ENCODE assay signal across 14 cellular contexts in genomic region chr5:163566678-163567077, GRCh38.
A peak's percentile ranks its signal among the peaks of the same experiment; 100 is the strongest.
DNase-seq lines count a peak whose midpoint lies in the region; ATAC-seq, FAIRE-seq and TF ChIP-seq lines count a peak whose summit lies in the region.
"Had no signal": no experiment of that assay in that cellular context is flagged by ENCODE, and none has a peak within 500 bp of the region (broad histone marks: within the 10 kb centered on the region; RNA-seq: fewer than 3 reads in every experiment).

No MANE protein-coding gene starts in this region.

- H3K27ac ChIP-seq in H1 (ENCODE audit: low read depth, low read length) = no peak overlapping the region
- H3K27ac ChIP-seq: esophagus squamous epithelium, left lung had no signal

- no peak overlapping the region for H3K4me3 ChIP-seq in Loucy (ENCODE audit: low read length, poor library complexity, severe bottlenecking)
- H3K4me3 ChIP-seq in H1 (ENCODE audit: extremely low read depth in 1 of 4, insufficient read depth in 2 of 4, low read depth in 3 of 4, low read length in 4 of 4) = peak overlapping the region in 1 of 4 experiments; percentile 57; a peak in 2 of 8 replicates

- H2BK15ac ChIP-seq in H1 (ENCODE audit: low read length) = no peak overlapping the region

- H2BK5ac ChIP-seq in H1 (ENCODE audit: low read depth, low read length) = no peak overlapping the region

- H3F3A ChIP-seq in Loucy (ENCODE audit: low read depth) = no peaks in the 10 kb centered on the region

- TF ChIP-seq POLR2A in H1 (IDR thresholded peaks at IDR 0.05; ENCODE audit: control extremely low read depth in 1 of 2, low read depth in 2 of 2, low read length in 2 of 2) = no peak

- H3K9me2 ChIP-seq in Loucy (replicated peaks; ENCODE audit: low read depth, low read length) = no peaks in the 10 kb centered on the region

- H3K79me2 ChIP-seq in Loucy (ENCODE audit: insufficient read depth, low read length) (no peaks in the 10 kb centered on the region), H1 (ENCODE audit: control insufficient read depth in 1 of 2, insufficient read depth in 2 of 2, low read length in 2 of 2) (no peaks in the 10 kb centered on the region)

- POLR2A ChIA-PET in H1 (lab: Charles Lee; ENCODE audit: partially characterized antibody) = no interaction called here

- no peaks in the 10 kb centered on the region for H3K36me3 ChIP-seq in Loucy (ENCODE audit: insufficient read depth, low read length)
- H3K36me3 ChIP-seq in H1 (ENCODE audit: control insufficient read depth in 2 of 4, insufficient read depth in 4 of 4, low read length in 3 of 4) = no peaks in the 10 kb centered on the region
- H3K36me3 ChIP-seq: esophagus squamous epithelium, left lung had no signal

- ATAC-seq in HG03039 (IDR thresholded peaks at IDR 0.05; ENCODE audit: unreplicated experiment) = no peak
- ATAC-seq in GM21825 (IDR thresholded peaks at IDR 0.05; ENCODE audit: unreplicated experiment) = no peak

- TF ChIP-seq RAD21 in H1 (IDR thresholded peaks at IDR 0.05 in 1 of 2, conservative IDR thresholded peaks at IDR 0.05 in 1 of 2; ENCODE audit: low read depth in 2 of 2, low read length in 2 of 2) = no peak

- no peak overlapping the region for H3K23ac ChIP-seq in H1 (ENCODE audit: insufficient read length)

- H3K27me3 Mint-ChIP-seq in activated CD4-positive, alpha-beta T cell treated with anti-CD3 and anti-CD28 coated beads, Interleukin-2, amount 10 ng/mL, durations not matched to agents 24 days and 14 days = peaks cover 57% of the 10 kb centered on the region
- H3K27me3 Mint-ChIP-seq in progenitor cell of endocrine pancreas = peaks cover 20% of the 10 kb centered on the region

- no peak for TF ChIP-seq EP300 in H1 (IDR thresholded peaks at IDR 0.05; ENCODE audit: borderline replicate concordance in 1 of 2, low read depth in 2 of 2, low read length in 2 of 2)

- H3K36me3 Mint-ChIP-seq in activated CD4-positive, alpha-beta T cell treated with anti-CD3 and anti-CD28 coated beads, Interleukin-2, amount 10 ng/mL, durations not matched to agents 24 days and 14 days (ENCODE audit: low read depth) = no peaks in the 10 kb centered on the region
- H3K36me3 Mint-ChIP-seq in progenitor cell of endocrine pancreas (ENCODE audit: insufficient read depth) = no peaks in the 10 kb centered on the region
- H3K36me3 Mint-ChIP-seq: natural killer cell treated with Interleukin-12 subunit alpha and Interleukin-12 subunit beta and Interleukin-15 and Interleukin-18, amount 100 ng/mL, for 72 hours had no signal

- H3K9me3 ChIP-seq in Loucy (ENCODE audit: insufficient read depth, low read depth, low read length) = no peaks in the 10 kb centered on the region
- no peaks in the 10 kb centered on the region for H3K9me3 ChIP-seq in H1 (ENCODE audit: insufficient read depth in 2 of 2, low read depth in 1 of 2, low read length in 1 of 2)
- H3K9me3 ChIP-seq: esophagus squamous epithelium, left lung had no signal

- no peak overlapping the region for H3K27ac Mint-ChIP-seq in activated CD4-positive, alpha-beta T cell treated with anti-CD3 and anti-CD28 coated beads, Interleukin-2, amount 10 ng/mL, durations not matched to agents 24 days and 14 days
- H3K27ac Mint-ChIP-seq in progenitor cell of endocrine pancreas = no peak overlapping the region
- H3K27ac Mint-ChIP-seq: natural killer cell treated with Interleukin-12 subunit alpha and Interleukin-12 subunit beta and Interleukin-15 and Interleukin-18, amount 100 ng/mL, for 72 hours had no signal

- peaks cover 5% of the 10 kb centered on the region for H3K23me2 ChIP-seq in H1 (ENCODE audit: low read depth, low read length)

- DNase-seq in activated CD4-positive, alpha-beta T cell treated with anti-CD3 and anti-CD28 coated beads, Interleukin-2, amount 10 ng/mL, durations not matched to agents 24 days and 14 days = no peak
- DNase-seq in activated CD4-positive, alpha-beta T cell treated with anti-CD3 and anti-CD28 coated beads for 1 hour = no peak
- DNase-seq in H1 (ENCODE audit: low read depth in 1 of 2, low spot score in 2 of 2) (no peak), progenitor cell of endocrine pancreas (ENCODE audit: low spot score, unreplicated experiment) (no peak), RPMI8226 (no peak)
- DNase-seq: esophagus squamous epithelium, SHP77 treated with DMSO at 0.1 percent for 48 hours had no signal

- no peak overlapping the region for H4K8ac ChIP-seq in H1 (ENCODE audit: extremely low read depth, insufficient read depth, low read length)

- no peaks in the 10 kb centered on the region for H3K79me1 ChIP-seq in H1 (ENCODE audit: low read depth, low read length)

- 57% methylated on average over 3 of the region's 3 CpGs; no CpG with 5 or more reads in 1 of the 2 experiments for WGBS in H1 (ENCODE audit: extremely low coverage in 1 of 2, insufficient coverage in 1 of 2, insufficient read length in 1 of 2, insufficient replicate concordance in 2 of 2, low coverage in 1 of 2, low lambda C conversion rate in 2 of 2, missing lambda C conversion rate in 1 of 2), 2 experiments

- H3K27me3 ChIP-seq in Loucy (ENCODE audit: insufficient read depth, low read length, poor library complexity, severe bottlenecking) = no peaks in the 10 kb centered on the region
- H3K27me3 ChIP-seq in H1 (replicated peaks in 1 of 4; ENCODE audit: control insufficient read depth in 3 of 4, extremely low read depth in 1 of 4, insufficient read depth in 3 of 4, low read length in 3 of 4) = peaks cover 0 to 20% (median 14%) of the 10 kb centered on the region in 4 experiments; a peak in 4 of 7 replicates

- no peak overlapping the region for H3K56ac ChIP-seq in H1 (replicated peaks; ENCODE audit: insufficient read length, low read depth, low read length)

- no peak for FAIRE-seq in H1 (lab: Jason Lieb, UNC)
- FAIRE-seq: colon, HTR-8/SVneo had no signal

- no peak overlapping the region for H2BK120ac ChIP-seq in H1 (replicated peaks; ENCODE audit: low read depth, low read length)

- H3K4me2 ChIP-seq in Loucy (ENCODE audit: low read depth, low read length, poor library complexity, severe bottlenecking) (peak overlapping the region; percentile 2), H1 (ENCODE audit: insufficient read depth in 1 of 2, low read depth in 2 of 2, low read length in 2 of 2) (peak overlapping the region; percentile 93 to 96)

- H3K4me3 Mint-ChIP-seq in activated CD4-positive, alpha-beta T cell treated with anti-CD3 and anti-CD28 coated beads, Interleukin-2, amount 10 ng/mL, durations not matched to agents 24 days and 14 days = peak overlapping the region; percentile 37
- H3K4me3 Mint-ChIP-seq in progenitor cell of endocrine pancreas (ENCODE audit: low read depth) = peak overlapping the region; percentile 65

- no peak overlapping the region for H2AK5ac ChIP-seq in H1 (ENCODE audit: low read depth, low read length)

- H4K91ac ChIP-seq in H1 (replicated peaks; ENCODE audit: insufficient read length, low read length) = no peak overlapping the region

- H2BK20ac ChIP-seq in H1 (ENCODE audit: low read length) = no peak overlapping the region

- no peak overlapping the region for H4K5ac ChIP-seq in H1 (ENCODE audit: insufficient read length, low read depth, low read length)

- H2BK12ac ChIP-seq in H1 (ENCODE audit: low read depth, low read length) = no peak overlapping the region

- H3K4me1 ChIP-seq in Loucy (ENCODE audit: insufficient read depth, low read length, poor library complexity, severe bottlenecking) = no peaks in the 10 kb centered on the region
- peaks cover 11 to 25% (median 18%) of the 10 kb centered on the region in 4 experiments; a peak in 6 of 7 replicates for H3K4me1 ChIP-seq in H1 (replicated peaks in 1 of 4; ENCODE audit: control insufficient read depth in 3 of 4, insufficient read depth in 4 of 4, low read length in 3 of 4)

- TF ChIP-seq CTCF in Loucy (conservative IDR thresholded peaks at IDR 0.05; ENCODE audit: low read length) = no peak
- TF ChIP-seq CTCF in H1 (IDR thresholded peaks at IDR 0.05; ENCODE audit: control extremely low read depth in 1 of 3, insufficient read depth in 1 of 3, low read depth in 1 of 3, low read length in 3 of 3) = no peak
- TF ChIP-seq CTCF in progenitor cell of endocrine pancreas (IDR thresholded peaks at IDR 0.05; ENCODE audit: unreplicated experiment) = no peak

- CTCF ChIA-PET in H1 (lab: Charles Lee; ENCODE audit: partially characterized antibody) = interaction anchor here (0.6 to 5.2 kb wide), 6 partner anchors 11 to 908 kb away, joined by 3 to 27 read pairs (median 4); no protein-coding TSS in a partner anchor

- no peak overlapping the region for H3K14ac ChIP-seq in H1 (ENCODE audit: insufficient read length)

- no peak overlapping the region for H3K4ac ChIP-seq in H1 (replicated peaks; ENCODE audit: insufficient read length, low read depth, low read length)

- H2AFZ ChIP-seq in Loucy (ENCODE audit: low read length) (no peak overlapping the region), H1 (ENCODE audit: low read length) (no peak overlapping the region)

- H3K4me1 Mint-ChIP-seq in activated CD4-positive, alpha-beta T cell treated with anti-CD3 and anti-CD28 coated beads, Interleukin-2, amount 10 ng/mL, durations not matched to agents 24 days and 14 days = peaks cover 20% of the 10 kb centered on the region
- peaks cover 27% of the 10 kb centered on the region for H3K4me1 Mint-ChIP-seq in progenitor cell of endocrine pancreas (ENCODE audit: low read depth)

- no peaks in the 10 kb centered on the region for H4K20me1 ChIP-seq in Loucy (ENCODE audit: insufficient read depth, low read length, poor library complexity, severe bottlenecking)
- H4K20me1 ChIP-seq in H1 (replicated peaks in 1 of 2; ENCODE audit: control insufficient read depth in 1 of 2, insufficient read depth in 2 of 2, low read length in 2 of 2) = no peaks in the 10 kb centered on the region

- intact Hi-C loops in activated CD4-positive, alpha-beta T cell treated with anti-CD3 and anti-CD28 coated beads, Interleukin-2, amount 10 ng/mL, durations not matched to agents 24 days and 14 days (cut with micrococcal nuclease) = loop anchor here (2.0 to 5.0 kb wide), 2 partner anchors 60 to 446 kb away; no protein-coding TSS in a partner anchor

- no peak overlapping the region for H3K9ac ChIP-seq in Loucy (ENCODE audit: low read depth, low read length, poor library complexity, severe bottlenecking)
- H3K9ac ChIP-seq in H1 (replicated peaks in 1 of 4; ENCODE audit: extremely low read depth in 1 of 4, low read depth in 3 of 4, low read length in 3 of 4) = no peak overlapping the region

- no peaks in the 10 kb centered on the region for H3K9me3 Mint-ChIP-seq in activated CD4-positive, alpha-beta T cell treated with anti-CD3 and anti-CD28 coated beads, Interleukin-2, amount 10 ng/mL, durations not matched to agents 24 days and 14 days
- no peaks in the 10 kb centered on the region for H3K9me3 Mint-ChIP-seq in progenitor cell of endocrine pancreas (ENCODE audit: low read depth)
- H3K9me3 Mint-ChIP-seq: natural killer cell treated with Interleukin-12 subunit alpha and Interleukin-12 subunit beta and Interleukin-15 and Interleukin-18, amount 100 ng/mL, for 72 hours had no signal

- H3K18ac ChIP-seq in H1 (ENCODE audit: extremely low read depth, low read length) = no peak overlapping the region

TF ChIP-seq in H1, 55 proteins besides CTCF, POLR2A, EP300 and RAD21:
- no peak for TF ChIP-seq TAF1 (IDR thresholded peaks at IDR 0.05; ENCODE audit: low read depth, low read length)
- no peak for TF ChIP-seq CHD1 (IDR thresholded peaks at IDR 0.05; ENCODE audit: low read depth, low read length)
